Comparison of ENCODE assay signal across 1 cellular context in genomic region chr19:30564551-30565011, GRCh38.
TF ChIP-seq lines count a peak whose summit lies in the region.

No MANE protein-coding gene starts in this region.

TF ChIP-seq in WTC11, 78 proteins besides CTCF, POLR2A, EP300 and RAD21 (continued from another document):
- TF ChIP-seq IRF2 (CRISPR knock-in tag; IDR thresholded peaks at IDR 0.05; ENCODE audit: borderline replicate concordance, low read depth), result no peak
- TF ChIP-seq ZNF423 (CRISPR knock-in tag; IDR thresholded peaks at IDR 0.05), result no peak
- TF ChIP-seq AFF4 (CRISPR knock-in tag; IDR thresholded peaks at IDR 0.05; ENCODE audit: borderline replicate concordance), result no peak
- no peak for TF ChIP-seq ATF6 (CRISPR knock-in tag; IDR thresholded peaks at IDR 0.05)
- TF ChIP-seq GABPB1 (CRISPR knock-in tag; IDR thresholded peaks at IDR 0.05), result no peak
- no peak for TF ChIP-seq JUN (CRISPR knock-in tag; IDR thresholded peaks at IDR 0.05)
- TF ChIP-seq USF2 (CRISPR knock-in tag; IDR thresholded peaks at IDR 0.05), result no peak
- no peak for TF ChIP-seq ZNF281 (CRISPR knock-in tag; IDR thresholded peaks at IDR 0.05)
- TF ChIP-seq ATF1 (CRISPR knock-in tag; IDR thresholded peaks at IDR 0.05), result no peak
